10 cellular contexts compared by ENCODE assay signal in the genomic region with DNA sequence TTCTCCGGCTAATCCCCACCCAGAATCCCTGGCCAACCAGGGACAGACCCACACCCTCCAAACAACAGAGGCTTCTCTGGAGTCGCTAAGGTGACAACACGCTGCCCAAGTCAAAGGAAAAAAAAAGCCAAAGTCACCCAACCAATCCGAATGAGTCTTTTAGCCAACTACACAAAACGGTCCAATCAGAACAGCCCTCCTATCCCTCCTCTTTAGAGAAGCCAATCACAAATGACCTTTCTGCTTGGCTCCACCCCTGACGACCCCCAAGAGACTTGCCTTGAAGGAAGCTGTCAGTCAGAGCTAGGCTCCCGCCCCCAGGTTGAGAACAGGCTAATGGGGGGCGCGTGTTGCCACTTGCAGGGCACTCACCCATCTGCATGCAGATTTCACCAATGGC. TPM values are rescaled to one million over a fixed set of nuclear protein-coding genes. Genes with fewer than 3 reads are reported as not detected.
DNase-seq lines count a peak whose midpoint lies in the region; ATAC-seq, FAIRE-seq and TF ChIP-seq lines count a peak whose summit lies in the region.
"Had no signal": no experiment of that assay in that cellular context is flagged by ENCODE, and none has a peak within 500 bp of the region (broad histone marks: within the 10 kb centered on the region; RNA-seq: fewer than 3 reads in every experiment).

No MANE protein-coding gene starts in this region.

- intact Hi-C loops in transverse colon (cut with DNase I; ENCODE audit: low total_unique reads) (no loop called here), left lung (cut with DNase I) (no loop called here)

- no peak for TF ChIP-seq CTCF in transverse colon (IDR thresholded peaks at IDR 0.05)
- no peak for TF ChIP-seq CTCF in left lung (IDR thresholded peaks at IDR 0.05)

- ATAC-seq in GM21390 (IDR thresholded peaks at IDR 0.05; ENCODE audit: unreplicated experiment): no peak
- ATAC-seq in left lung: no peak

- H3K27me3 ChIP-seq in transverse colon (no peaks in the 10 kb centered on the region), left lung (no peaks in the 10 kb centered on the region)

- H3K27ac ChIP-seq in transverse colon (no peak overlapping the region), left lung (no peak overlapping the region)

- no peaks in the 10 kb centered on the region for H3K9me3 ChIP-seq in transverse colon
- H3K9me3 ChIP-seq in left lung: no peaks in the 10 kb centered on the region

- 76% methylated on average over 9 of the region's 9 CpGs; no CpG with 5 or more reads in 1 of the 2 donors for WGBS in transverse colon (ENCODE audit: low coverage in 1 of 2), 2 donors

- in situ Hi-C loops in transverse colon (cut with MboI; ENCODE audit: low pct_ligation_motif_present in 1 of 4, low pct_unique_long_range_greater_than_20kb in 1 of 4, low sequenced_read_pairs in 3 of 4): no loop called here

- H3K4me1 ChIP-seq in transverse colon: no peaks in the 10 kb centered on the region
- no peaks in the 10 kb centered on the region for H3K4me1 ChIP-seq in left lung

- H3K36me3 ChIP-seq in transverse colon: peaks cover 0 to 67% (median 27%) of the 10 kb centered on the region in 4 donors
- H3K36me3 ChIP-seq in left lung: peaks cover 0 to 95% of the 10 kb centered on the region in 2 donors

- no peak for FAIRE-seq in HTR-8/SVneo (lab: Jason Lieb, UNC)

- TF ChIP-seq EP300 in transverse colon (IDR thresholded peaks at IDR 0.05; ENCODE audit: low read depth): no peak

- no peak for TF ChIP-seq POLR2A in transverse colon (IDR thresholded peaks at IDR 0.05)

- DNase-seq in DMS 273 treated with DMSO at 0.1 percent for 48 hours (lab: John Stamatoyannopoulos, UW) (peak; percentile 64), HTR-8/SVneo (ENCODE audit: insufficient read length, low spot score) (peak; percentile 50), SK-N-DZ (ENCODE audit: low spot score) (peak; percentile 84), hepatic stellate cell (ENCODE audit: low spot score) (peak; percentile 68), transverse colon (no peak), left lung (no peak)
- no peak for DNase-seq in activated CD4-positive, CD25-positive, alpha-beta regulatory T cell (lab: John Stamatoyannopoulos, UW)

- no peak overlapping the region for H3K4me3 ChIP-seq in transverse colon
- no peak overlapping the region for H3K4me3 ChIP-seq in left lung
- H3K4me3 ChIP-seq: smooth muscle cell had no signal

RNA-seq across cellular contexts. Expression of a gene that starts 6.6 kb away (rescaled TPM):
- 17.4 and 17.8 TPM in 2 replicates for polyA plus RNA-seq in SK-N-DZ (2014; cell fraction: cytosol; rRNA removed)
- polyA plus RNA-seq in SK-N-DZ (2014; cell fraction: nucleus; rRNA removed): 15.1 and 15.9 TPM in 2 replicates
- total RNA-seq in transverse colon: 1 to 10 TPM; 3.2 to 8.1 (median 4.9) TPM
- 1 to 10 TPM; 6.0 to 6.9 TPM for total RNA-seq in left lung

RNA-seq across cellular contexts. Expression of a gene that starts 15.3 kb away (rescaled TPM):
- polyA plus RNA-seq in SK-N-DZ (2014; cell fraction: cytosol; rRNA removed): not detected in 2 replicates
- polyA plus RNA-seq in SK-N-DZ (2014; cell fraction: nucleus; rRNA removed): not detected in 2 replicates
- total RNA-seq in transverse colon: not detected
- not detected for total RNA-seq in left lung
- total RNA-seq: epithelial cell of proximal tubule, smooth muscle cell had no signal
- polyA plus RNA-seq: smooth muscle cell had no signal

RNA-seq across cellular contexts. Expression of a gene that starts 20.7 kb away (rescaled TPM):
- 54.5 and 57.4 TPM in 2 replicates for polyA plus RNA-seq in SK-N-DZ (2014; cell fraction: cytosol; rRNA removed)
- polyA plus RNA-seq in SK-N-DZ (2014; cell fraction: nucleus; rRNA removed): 168 and 232 TPM in 2 replicates
- total RNA-seq in transverse colon (100 to 1,000 TPM in 1 of 4 donors, 10 to 100 TPM in 3; 39.2 to 128 (median 62.7) TPM), left lung (10 to 100 TPM; 54.8 to 64.3 TPM)

RNA-seq across cellular contexts. Expression of a gene that starts 21.4 kb away (rescaled TPM):
- 166 and 216 TPM in 2 replicates for polyA plus RNA-seq in SK-N-DZ (2014; cell fraction: cytosol; rRNA removed)
- polyA plus RNA-seq in SK-N-DZ (2014; cell fraction: nucleus; rRNA removed): 315 and 344 TPM in 2 replicates
- total RNA-seq in transverse colon (100 to 1,000 TPM; 117 to 139 (median 128) TPM), left lung (10 to 100 TPM; 63.8 to 70.1 TPM)

RNA-seq across cellular contexts. Expression of a gene that starts 31.4 kb away (rescaled TPM):
- polyA plus RNA-seq in SK-N-DZ (2014; cell fraction: cytosol; rRNA removed): 335 and 507 TPM in 2 replicates
- polyA plus RNA-seq in SK-N-DZ (2014; cell fraction: nucleus; rRNA removed): 287 and 380 TPM in 2 replicates
- 100 to 1,000 TPM; 295 to 760 (median 327) TPM for total RNA-seq in transverse colon
- total RNA-seq in left lung: 100 to 1,000 TPM; 115 to 128 TPM

Comparison
In these comparisons a context has a peak if more than half of its experiments do, and no peak if none do; other contexts are left out.
1. DNase-seq: peak in DMS 273 treated with DMSO at 0.1 percent for 48 hours (single experiment), HTR-8/SVneo (single experiment), SK-N-DZ (single experiment) and hepatic stellate cell (single experiment); none in activated CD4-positive, CD25-positive, alpha-beta regulatory T cell (0 of 4), transverse colon (single experiment) and left lung (0 of 2).